19 cellular contexts compared by ENCODE assay signal in the genomic region with DNA sequence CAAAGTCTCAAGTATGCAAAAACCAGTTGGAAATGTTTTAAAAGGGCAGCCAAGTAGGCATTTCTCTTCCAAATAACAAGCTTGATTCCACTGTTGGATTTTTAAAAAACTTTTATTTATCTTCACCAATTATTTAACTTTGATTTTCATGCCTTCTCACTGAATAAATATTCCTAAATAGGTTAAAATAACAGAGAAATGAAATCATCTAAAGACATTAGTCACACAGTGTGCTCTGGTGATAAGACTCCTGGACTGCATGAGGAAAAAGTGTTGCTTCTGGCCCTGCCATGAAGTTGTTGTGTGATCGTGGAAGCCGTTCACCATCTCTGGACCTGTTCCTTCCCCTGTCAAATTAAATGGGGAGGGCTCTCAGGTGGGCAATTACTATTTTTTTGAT. TPM values are rescaled to one million over a fixed set of nuclear protein-coding genes. Genes with fewer than 3 reads are reported as not detected.
A peak's percentile ranks its signal among the peaks of the same experiment; 100 is the strongest.
DNase-seq lines count a peak whose midpoint lies in the region; ATAC-seq and TF ChIP-seq lines count a peak whose summit lies in the region.
"Had no signal": no experiment of that assay in that cellular context is flagged by ENCODE, and none has a peak within 500 bp of the region (broad histone marks: within the 10 kb centered on the region; RNA-seq: fewer than 3 reads in every experiment).

No MANE protein-coding gene starts in this region.

- no peaks in the 10 kb centered on the region for H3K36me3 Mint-ChIP-seq in naive thymus-derived CD4-positive, alpha-beta T cell
- H3K36me3 Mint-ChIP-seq: brain had no signal

- H3K4me1 Mint-ChIP-seq in naive thymus-derived CD4-positive, alpha-beta T cell: peaks cover 0 to 19% (median 13%) of the 10 kb centered on the region in 7 donors

- no peak overlapping the region for H3K4me3 ChIP-seq in astrocyte of the cerebellum (ENCODE audit: low read depth, low read length)
- peak overlapping the region; percentile 13 for H3K4me3 ChIP-seq in thoracic aorta
- H3K4me3 ChIP-seq in BE2C (ENCODE audit: low read depth, low read length): no peak overlapping the region
- H3K4me3 ChIP-seq in naive thymus-derived CD4-positive, alpha-beta T cell (ENCODE audit: low read length): no peak overlapping the region
- H3K4me3 ChIP-seq: BLaER1 had no signal

- no peak for TF ChIP-seq CTCF in astrocyte of the cerebellum (IDR thresholded peaks at IDR 0.05; ENCODE audit: low read depth, low read length, missing control alignments)
- no peak for TF ChIP-seq CTCF in thoracic aorta (IDR thresholded peaks at IDR 0.05)
- no peak for TF ChIP-seq CTCF in BE2C (IDR thresholded peaks at IDR 0.05; ENCODE audit: low read depth, low read length)

- H3K27me3 Mint-ChIP-seq in naive thymus-derived CD4-positive, alpha-beta T cell: peaks cover 0 to 32% (median 0%) of the 10 kb centered on the region in 5 donors

- no peaks in the 10 kb centered on the region for H3K9me3 ChIP-seq in thoracic aorta
- no peaks in the 10 kb centered on the region for H3K9me3 ChIP-seq in BE2C
- peaks cover 0 to 3% (median 0%) of the 10 kb centered on the region in 3 experiments for H3K9me3 ChIP-seq in naive thymus-derived CD4-positive, alpha-beta T cell (ENCODE audit: control insufficient read depth in 2 of 3, low read length in 3 of 3)
- H3K9me3 ChIP-seq: BLaER1 had no signal

- H3K27ac ChIP-seq in thoracic aorta: peak overlapping the region; percentile 38 to 46
- no peak overlapping the region for H3K27ac ChIP-seq in naive thymus-derived CD4-positive, alpha-beta T cell (ENCODE audit: low read depth, low read length)
- H3K27ac ChIP-seq: BLaER1 had no signal

- no peak overlapping the region for H3K4me3 Mint-ChIP-seq in naive thymus-derived CD4-positive, alpha-beta T cell
- H3K4me3 Mint-ChIP-seq: brain had no signal

- CTCF ChIA-PET in naive thymus-derived CD4-positive, alpha-beta T cell (lab: Charles Lee): no interaction called here

- no peak overlapping the region for H3K27ac Mint-ChIP-seq in naive thymus-derived CD4-positive, alpha-beta T cell
- H3K27ac Mint-ChIP-seq: brain had no signal

- ATAC-seq in left cardiac atrium: peak; percentile 23 to 88
- peak; percentile 78 for ATAC-seq in thoracic aorta (ENCODE audit: insufficient number of reproducible peaks, low FRiP score, low read depth)
- ATAC-seq in naive thymus-derived CD4-positive, alpha-beta T cell: no peak

- in situ Hi-C loops in astrocyte of the cerebellum (cut with HindIII; ENCODE audit: low sequenced_read_pairs): no loop called here

- H3K36me3 ChIP-seq in thoracic aorta: no peaks in the 10 kb centered on the region
- H3K36me3 ChIP-seq in BE2C: no peaks in the 10 kb centered on the region
- H3K36me3 ChIP-seq in naive thymus-derived CD4-positive, alpha-beta T cell (ENCODE audit: control insufficient read depth in 2 of 3, insufficient read depth in 3 of 3, low read length in 3 of 3): no peaks in the 10 kb centered on the region
- H3K36me3 ChIP-seq: BLaER1 had no signal

- H3K9me3 Mint-ChIP-seq in naive thymus-derived CD4-positive, alpha-beta T cell: peaks cover 0 to 8% (median 0%) of the 10 kb centered on the region in 11 donors

- POLR2A ChIA-PET in naive thymus-derived CD4-positive, alpha-beta T cell (lab: Charles Lee): no interaction called here

- H3K27me3 ChIP-seq in thoracic aorta (replicated peaks; ENCODE audit: insufficient read depth) (no peaks in the 10 kb centered on the region), BE2C (peaks cover 4% of the 10 kb centered on the region)
- H3K27me3 ChIP-seq in naive thymus-derived CD4-positive, alpha-beta T cell (ENCODE audit: control insufficient read depth in 2 of 2, insufficient read depth in 2 of 2, low read length in 2 of 2): no peaks in the 10 kb centered on the region
- H3K27me3 ChIP-seq: BLaER1 had no signal

- intact Hi-C loops in left cardiac atrium (cut with DNase I): loop anchor here in 1 of 2 donors (10.0 kb wide), 1 partner anchor 70 kb away; no protein-coding TSS in a partner anchor
- intact Hi-C loops in naive thymus-derived CD4-positive, alpha-beta T cell (cut with micrococcal nuclease): no loop called here

- DNase-seq in HCEC 1CT (peak; percentile 32), astrocyte of the cerebellum (ENCODE audit: low read depth) (peak; percentile 35), left cardiac atrium (no peak), thoracic aorta (ENCODE audit: low spot score) (no peak), BE2C (no peak), HuH-7.5 (ENCODE audit: low spot score) (no peak)
- DNase-seq in naive thymus-derived CD4-positive, alpha-beta T cell: no peak
- DNase-seq: activated gamma-delta T cell treated with Interleukin-2 at 50 U/mL for 16 hours; erythroblast; GF-D8; KG1; NCI-H1105; posterior cingulate gyrus; small intestine; stimulated activated CD4-positive, alpha-beta T cell treated with anti-CD3 and anti-CD28 coated beads, Interleukin-4, amount 100 ng/mL, for 4 hours had no signal

- H3K4me1 ChIP-seq in thoracic aorta (ENCODE audit: control insufficient read depth in 1 of 2, low read depth in 2 of 2): peaks cover 31 to 84% of the 10 kb centered on the region in 2 donors
- H3K4me1 ChIP-seq in BE2C: no peaks in the 10 kb centered on the region
- peaks cover 0 to 11% of the 10 kb centered on the region in 2 donors for H3K4me1 ChIP-seq in naive thymus-derived CD4-positive, alpha-beta T cell (ENCODE audit: control insufficient read depth in 2 of 2, insufficient read depth in 2 of 2, low read length in 2 of 2)

RNA-seq across cellular contexts. Expression of gene IGF2R, which starts 33.8 kb away (rescaled TPM):
- total RNA-seq in left cardiac atrium (10 to 100 TPM; 50.1 to 56.2 TPM), thoracic aorta (10 to 100 TPM; 82.2 to 88.4 TPM)
- 25.4 TPM for polyA plus RNA-seq in BE2C (2012; ENCODE audit: insufficient read depth, insufficient read length, low read depth)
- total RNA-seq in naive thymus-derived CD4-positive, alpha-beta T cell: 10 to 100 TPM; 59.1 to 79.2 (median 74.2) TPM
- polyA plus RNA-seq in naive thymus-derived CD4-positive, alpha-beta T cell: 10 to 100 TPM in 1 of 2 donors, 1 to 10 TPM in 1; 8.7 to 18.9 TPM

RNA-seq across cellular contexts. Expression of gene MAS1, which starts 44.3 kb away (rescaled TPM):
- total RNA-seq in left cardiac atrium (not detected), thoracic aorta (under 1 TPM; 0.14 to 0.27 TPM)
- polyA plus RNA-seq in BE2C (2012; ENCODE audit: insufficient read depth, insufficient read length, low read depth): not detected
- total RNA-seq in naive thymus-derived CD4-positive, alpha-beta T cell: not detected
- not detected for polyA plus RNA-seq in naive thymus-derived CD4-positive, alpha-beta T cell
- total RNA-seq: mammary epithelial cell, subcutaneous adipose tissue had no signal
- polyA plus RNA-seq: mammary epithelial cell, small intestine had no signal

Comparison
In these comparisons a context has a peak if more than half of its experiments do, and no peak if none do; other contexts are left out.
1. DNase-seq: peak in HCEC 1CT (single experiment) and astrocyte of the cerebellum (single experiment); none in left cardiac atrium (single experiment), thoracic aorta (single experiment), BE2C (single experiment), naive thymus-derived CD4-positive, alpha-beta T cell (0 of 9) and HuH-7.5 (single experiment).